12 cellular contexts compared by ENCODE assay signal in genomic region chr19:16458391-16459128, GRCh38. TPM values are rescaled to one million over a fixed set of nuclear protein-coding genes. Genes with fewer than 3 reads are reported as not detected.
DNase-seq lines count a peak whose midpoint lies in the region; ATAC-seq and TF ChIP-seq lines count a peak whose summit lies in the region.
"Had no signal": no experiment of that assay in that cellular context is flagged by ENCODE, and none has a peak within 500 bp of the region (broad histone marks: within the 10 kb centered on the region; RNA-seq: fewer than 3 reads in every experiment).

No MANE protein-coding gene starts in this region.

- DNase-seq in CD4-positive, CD25-positive, alpha-beta regulatory T cell, result no peak
- DNase-seq in NCI-H69 (lab: John Stamatoyannopoulos, UW) (peak; percentile 46), epithelial cell of proximal tubule (ENCODE audit: low read depth) (no peak), omental fat pad (ENCODE audit: low spot score) (no peak), NCI-H2081 (lab: John Stamatoyannopoulos, UW) (no peak), Calu3 (no peak), NCI-H774 (lab: John Stamatoyannopoulos, UW) (no peak)
- DNase-seq: activated T-cell treated with anti-CD3 and anti-CD28 coated beads, Interleukin-2, amount 50 U/mL, for 72 hours; islet precursor cell; NCI-H2171; T-helper 1 cell had no signal

- no peak for ATAC-seq in CD4-positive, CD25-positive, alpha-beta regulatory T cell (ENCODE audit: low read depth in 2 of 2)
- ATAC-seq in omental fat pad (ENCODE audit: low FRiP score) (peak; percentile 17), HG03175 (IDR thresholded peaks at IDR 0.05; ENCODE audit: unreplicated experiment) (no peak)
- ATAC-seq: activated T-cell treated with anti-CD3 and anti-CD28 coated beads, Interleukin-2, amount 50 U/mL, for 72 hours had no signal

- H3K4me1 ChIP-seq in CD4-positive, CD25-positive, alpha-beta regulatory T cell (ENCODE audit: control insufficient read depth, insufficient read depth, low read length, poor library complexity, severe bottlenecking), result peaks cover 22% of the 10 kb centered on the region

- peak overlapping the region in 1 of 4 donors; percentile 1 for H3K4me3 Mint-ChIP-seq in CD4-positive, CD25-positive, alpha-beta regulatory T cell
- H3K4me3 Mint-ChIP-seq in Calu3 (ENCODE audit: low read depth, unreplicated experiment), result no peak overlapping the region

- TF ChIP-seq CTCF in epithelial cell of proximal tubule (conservative IDR thresholded peaks at IDR 0.05; ENCODE audit: low read depth, low read length) (no peak), omental fat pad (IDR thresholded peaks at IDR 0.05) (no peak), Calu3 (IDR thresholded peaks at IDR 0.05; ENCODE audit: unreplicated experiment) (no peak)

- no peaks in the 10 kb centered on the region for H3K27me3 Mint-ChIP-seq in CD4-positive, CD25-positive, alpha-beta regulatory T cell
- H3K27me3 Mint-ChIP-seq in Calu3 (ENCODE audit: unreplicated experiment), result no peaks in the 10 kb centered on the region

- peaks cover 4 to 82% (median 37%) of the 10 kb centered on the region in 4 donors for H3K4me1 Mint-ChIP-seq in CD4-positive, CD25-positive, alpha-beta regulatory T cell
- peaks cover 31% of the 10 kb centered on the region for H3K4me1 Mint-ChIP-seq in Calu3 (ENCODE audit: low read depth, unreplicated experiment)

- intact Hi-C loops in Calu3 (cut with micrococcal nuclease; ENCODE audit: unreplicated experiment), result no loop called here

- H3K36me3 ChIP-seq in CD4-positive, CD25-positive, alpha-beta regulatory T cell (ENCODE audit: control insufficient read depth, insufficient read depth, low read length), result no peaks in the 10 kb centered on the region

- no TSS peak for BruUV-seq in Calu3 (replicated peaks; lab: Mats Ljungman, UMichigan)

- peaks cover 5% of the 10 kb centered on the region for H3K36me3 Mint-ChIP-seq in CD4-positive, CD25-positive, alpha-beta regulatory T cell
- H3K36me3 Mint-ChIP-seq in Calu3 (ENCODE audit: insufficient read depth, unreplicated experiment), result peaks cover 4% of the 10 kb centered on the region

- H3K9me3 Mint-ChIP-seq in CD4-positive, CD25-positive, alpha-beta regulatory T cell, result no peaks in the 10 kb centered on the region
- H3K9me3 Mint-ChIP-seq in Calu3 (ENCODE audit: low read depth, unreplicated experiment), result no peaks in the 10 kb centered on the region
- H3K9me3 Mint-ChIP-seq: activated T-cell treated with anti-CD3 and anti-CD28 coated beads, Interleukin-2, amount 50 U/mL, for 72 hours had no signal

- H3K27ac Mint-ChIP-seq in CD4-positive, CD25-positive, alpha-beta regulatory T cell, result peak overlapping the region in 2 of 3 donors; percentile 2 to 77
- H3K27ac Mint-ChIP-seq in Calu3 (ENCODE audit: unreplicated experiment), result no peak overlapping the region
- H3K27ac Mint-ChIP-seq: activated T-cell treated with anti-CD3 and anti-CD28 coated beads, Interleukin-2, amount 50 U/mL, for 72 hours had no signal

- no peak overlapping the region for H3K4me3 ChIP-seq in CD4-positive, CD25-positive, alpha-beta regulatory T cell (ENCODE audit: low read depth, low read length)
- H3K4me3 ChIP-seq in epithelial cell of proximal tubule (ENCODE audit: low read depth, low read length), result peak overlapping the region; percentile 42

- H3K9me3 ChIP-seq in CD4-positive, CD25-positive, alpha-beta regulatory T cell (ENCODE audit: control insufficient read depth in 2 of 2, low read length in 2 of 2), result no peaks in the 10 kb centered on the region

- no peaks in the 10 kb centered on the region for H3K27me3 ChIP-seq in CD4-positive, CD25-positive, alpha-beta regulatory T cell (ENCODE audit: control insufficient read depth, insufficient read depth, low read length)

- H3K27ac ChIP-seq in CD4-positive, CD25-positive, alpha-beta regulatory T cell (ENCODE audit: insufficient read depth, low read length, poor library complexity, severe bottlenecking), result no peak overlapping the region

- CTCF ChIA-PET in Calu3 (lab: Charles Lee), result no interaction called here

RNA-seq across cellular contexts. Expression of gene EPS15L1, which starts 13.2 kb away (rescaled TPM):
- 47.8 TPM for total RNA-seq in CD4-positive, CD25-positive, alpha-beta regulatory T cell
- polyA plus RNA-seq in CD4-positive, CD25-positive, alpha-beta regulatory T cell, result 1 to 10 TPM; 8.5 to 9.1 (median 8.8) TPM
- total RNA-seq in epithelial cell of proximal tubule (5.8 and 10.1 TPM in 2 replicates), omental fat pad (10 to 100 TPM; 12.9 to 37.0 (median 20.1) TPM), Calu3 (2022) (24.2 and 25.6 TPM in 2 replicates)

RNA-seq across cellular contexts. Expression of gene CALR3, which starts 37.4 kb away (rescaled TPM):
- total RNA-seq in CD4-positive, CD25-positive, alpha-beta regulatory T cell, result not detected
- not detected for polyA plus RNA-seq in CD4-positive, CD25-positive, alpha-beta regulatory T cell
- total RNA-seq in epithelial cell of proximal tubule, result not detected in 2 replicates
- total RNA-seq in omental fat pad, result not detected
- total RNA-seq in Calu3 (2022), result not detected in 2 replicates
- total RNA-seq: activated T-cell treated with anti-CD3 and anti-CD28 coated beads, Interleukin-2, amount 50 U/mL, for 72 hours had no signal

RNA-seq across cellular contexts. Expression of gene C19orf44, which starts 37.6 kb away (rescaled TPM):
- 1.9 TPM for total RNA-seq in CD4-positive, CD25-positive, alpha-beta regulatory T cell
- polyA plus RNA-seq in CD4-positive, CD25-positive, alpha-beta regulatory T cell, result 1 to 10 TPM in 2 of 4 donors, under 1 TPM in 1, not detected in 1; 0.76 to 1.6 (median 1.5) TPM
- total RNA-seq in epithelial cell of proximal tubule (4.6 TPM in 2 replicates), omental fat pad (1 to 10 TPM; 3.7 to 9.1 (median 5.6) TPM), Calu3 (2022) (4.5 and 4.8 TPM in 2 replicates)
